24 cellular contexts compared by ENCODE assay signal in genomic region chr4:12889054-12889453, GRCh38.
DNase-seq lines count a peak whose midpoint lies in the region; ATAC-seq and TF ChIP-seq lines count a peak whose summit lies in the region.
"Had no signal": no experiment of that assay in that cellular context is flagged by ENCODE, and none has a peak within 500 bp of the region (broad histone marks: within the 10 kb centered on the region; RNA-seq: fewer than 3 reads in every experiment).

No MANE protein-coding gene starts in this region.

- no peaks in the 10 kb centered on the region for H3K27me3 ChIP-seq in brain microvascular endothelial cell (replicated peaks)
- H3K27me3 ChIP-seq: dorsolateral prefrontal cortex, gastrocnemius medialis, stomach had no signal

- POLR2A ChIA-PET in GM10248 (lab: Yijun Ruan, JAX), result no interaction called here

- DNase-seq in M059J (ENCODE audit: low read depth), result peak; percentile 55
- DNase-seq in brain microvascular endothelial cell, result peak; percentile 6
- DNase-seq in left cardiac atrium, result peak; percentile 24
- no peak for DNase-seq in sciatic nerve (ENCODE audit: low spot score)
- no peak for DNase-seq in SKM-1 (lab: John Stamatoyannopoulos, UW; ENCODE audit: unreplicated experiment)
- DNase-seq in GM10248 (ENCODE audit: extremely low spot score), result no peak
- no peak for DNase-seq in OCI-M1 (lab: John Stamatoyannopoulos, UW)
- DNase-seq: activated CD4-positive, alpha-beta T cell treated with anti-CD3 and anti-CD28 coated beads, Interleukin-2, amount 50 U/mL, for 4 hours; activated CD8-positive, alpha-beta memory T cell treated with anti-CD3 and anti-CD28 coated beads, Interleukin-2, amount 50 U/mL, for 48 hours; caudate nucleus; CD4-positive, alpha-beta memory T cell; DMS153; dorsolateral prefrontal cortex; gastrocnemius medialis; kidney glomerular epithelial cell; NCI-H1417; NCI-H524 treated with DMSO at 0.1 percent for 48 hours; posterior cingulate gyrus; small intestine; stimulated activated CD4-positive, alpha-beta T cell treated with anti-CD3 and anti-CD28 coated beads, Interleukin-4, amount 100 ng/mL, for 1 hour; stomach; T-helper 1 cell; WERI-Rb-1 had no signal

- no peak overlapping the region for H3K4me3 ChIP-seq in brain microvascular endothelial cell (ENCODE audit: low read depth, low read length)
- H3K4me3 ChIP-seq: dorsolateral prefrontal cortex, gastrocnemius medialis, stomach had no signal

- TF ChIP-seq CTCF in brain microvascular endothelial cell (IDR thresholded peaks at IDR 0.05; ENCODE audit: low read depth, low read length, missing control alignments) (no peak), GM10248 (IDR thresholded peaks at IDR 0.05; ENCODE audit: control extremely low read depth, extremely low read depth, low read depth, missing control alignments) (no peak)

- H3K27ac ChIP-seq in brain microvascular endothelial cell, result no peak overlapping the region
- H3K27ac ChIP-seq: dorsolateral prefrontal cortex, gastrocnemius medialis, stomach, WERI-Rb-1 had no signal

- intact Hi-C loops in left cardiac atrium (cut with DNase I), result no loop called here
- intact Hi-C loops in sciatic nerve (cut with DNase I), result no loop called here

- CTCF ChIA-PET in GM10248 (lab: Yijun Ruan, JAX), result no interaction called here

- in situ Hi-C loops in brain microvascular endothelial cell (cut with HindIII; ENCODE audit: low pct_ligation_motif_present, low sequenced_read_pairs), result no loop called here

- no peaks in the 10 kb centered on the region for H3K36me3 ChIP-seq in brain microvascular endothelial cell (replicated peaks)
- H3K36me3 ChIP-seq: gastrocnemius medialis, stomach, WERI-Rb-1 had no signal

- ATAC-seq in left cardiac atrium (peak in 1 of 2 donors; percentile 92), sciatic nerve (peak; percentile 58), GM18861 (IDR thresholded peaks at IDR 0.05; ENCODE audit: unreplicated experiment) (no peak)
- ATAC-seq: gastrocnemius medialis had no signal

Comparison
In these comparisons a context has a peak if more than half of its experiments do, and no peak if none do; other contexts are left out.
1. DNase-seq: peak in M059J (single experiment), brain microvascular endothelial cell (single experiment) and left cardiac atrium (single experiment); none in sciatic nerve (single experiment), SKM-1 (single experiment), GM10248 (single experiment) and OCI-M1 (single experiment).